ENCODE assay signal across 1 cellular context in the genomic region with DNA sequence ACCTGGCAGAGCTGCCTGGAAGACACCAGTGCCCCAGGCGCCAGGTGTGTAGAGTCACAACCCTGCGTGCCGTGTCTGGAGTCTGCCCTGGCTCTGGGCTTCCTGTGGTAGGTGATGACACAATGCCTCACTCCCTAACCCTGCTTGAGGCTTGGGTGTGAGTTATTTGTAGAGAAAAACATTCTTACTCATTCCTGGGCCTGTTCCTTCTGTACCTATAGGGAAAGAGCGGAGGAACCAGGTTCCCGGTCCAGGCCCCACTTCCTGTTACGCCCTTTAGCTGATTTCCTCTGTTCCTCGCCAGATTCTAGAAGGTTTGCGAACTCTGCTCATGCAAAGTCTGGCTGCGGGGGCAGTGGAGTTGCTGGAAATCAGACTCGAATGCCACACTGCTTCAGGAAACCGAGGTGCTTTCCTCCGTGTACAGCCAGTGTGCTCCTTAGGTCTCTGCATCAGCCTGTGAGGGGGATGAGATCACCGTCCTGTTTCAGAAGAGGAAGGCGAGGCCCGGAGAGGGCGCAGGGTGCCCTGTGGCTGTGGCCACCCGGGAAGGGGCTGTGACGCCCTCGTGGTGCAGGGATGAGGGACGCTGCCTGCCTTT.
TF ChIP-seq lines count a peak whose summit lies in the region.

No MANE protein-coding gene starts in this region.

TF ChIP-seq in HepG2, 621 proteins besides CTCF, POLR2A, EP300 and RAD21 (continued from another document):
- TF ChIP-seq, protein P1, sequence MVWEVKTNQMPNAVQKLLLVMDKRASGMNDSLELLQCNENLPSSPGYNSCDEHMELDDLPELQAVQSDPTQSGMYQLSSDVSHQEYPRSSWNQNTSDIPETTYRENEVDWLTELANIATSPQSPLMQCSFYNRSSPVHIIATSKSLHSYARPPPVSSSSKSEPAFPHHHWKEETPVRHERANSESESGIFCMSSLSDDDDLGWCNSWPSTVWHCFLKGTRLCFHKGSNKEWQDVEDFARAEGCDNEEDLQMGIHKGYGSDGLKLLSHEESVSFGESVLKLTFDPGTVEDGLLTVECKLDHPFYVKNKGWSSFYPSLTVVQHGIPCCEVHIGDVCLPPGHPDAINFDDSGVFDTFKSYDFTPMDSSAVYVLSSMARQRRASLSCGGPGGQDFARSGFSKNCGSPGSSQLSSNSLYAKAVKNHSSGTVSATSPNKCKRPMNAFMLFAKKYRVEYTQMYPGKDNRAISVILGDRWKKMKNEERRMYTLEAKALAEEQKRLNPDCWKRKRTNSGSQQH (CRISPR knock-in tag; IDR thresholded peaks at IDR 0.05; ENCODE audit: low read depth): no peak
- TF ChIP-seq NFE2 (CRISPR knock-in tag; IDR thresholded peaks at IDR 0.05): no peak
- no peak for TF ChIP-seq ZNF274 (CRISPR knock-in tag; IDR thresholded peaks at IDR 0.05)
- TF ChIP-seq HDAC6 (IDR thresholded peaks at IDR 0.05; ENCODE audit: low read depth, low read length): no peak
- no peak for TF ChIP-seq ZNF205 (CRISPR knock-in tag; IDR thresholded peaks at IDR 0.05)
- no peak for TF ChIP-seq ZNF572 (CRISPR knock-in tag; IDR thresholded peaks at IDR 0.05)
- no peak for TF ChIP-seq MXD4 (CRISPR knock-in tag; IDR thresholded peaks at IDR 0.05)
- TF ChIP-seq IRF2 (CRISPR knock-in tag; IDR thresholded peaks at IDR 0.05): no peak
- no peak for TF ChIP-seq ZNF607 (CRISPR knock-in tag; IDR thresholded peaks at IDR 0.05; ENCODE audit: borderline replicate concordance)
- TF ChIP-seq SKIL (CRISPR knock-in tag; IDR thresholded peaks at IDR 0.05; ENCODE audit: borderline replicate concordance): no peak
- no peak for TF ChIP-seq SALL1 (CRISPR knock-in tag; IDR thresholded peaks at IDR 0.05)
- TF ChIP-seq RNF219 (CRISPR knock-in tag; IDR thresholded peaks at IDR 0.05): no peak
